ENCODE assay signal across 7 cellular contexts in genomic region chr2:39123436-39123999, GRCh38. TPM values are rescaled to one million over a fixed set of nuclear protein-coding genes. Genes with fewer than 3 reads are reported as not detected.
A peak's percentile ranks its signal among the peaks of the same experiment; 100 is the strongest.
DNase-seq lines count a peak whose midpoint lies in the region; ATAC-seq, FAIRE-seq and TF ChIP-seq lines count a peak whose summit lies in the region.

No MANE protein-coding gene starts in this region.

- FAIRE-seq in H54 (lab: Jason Lieb, UNC), result no peak

- H3K9ac ChIP-seq in HUES48 (ENCODE audit: low read depth, low read length), result peak overlapping the region; percentile 94

- H3K4me1 Mint-ChIP-seq in activated naive CD8-positive, alpha-beta T cell treated with anti-CD3 and anti-CD28 coated beads for 36 hours, result peaks cover 46% of the 10 kb centered on the region
- peaks cover 59 to 67% of the 10 kb centered on the region in 2 donors for H3K4me1 Mint-ChIP-seq in immature natural killer cell
- H3K4me1 Mint-ChIP-seq in stimulated activated naive CD8-positive, alpha-beta T cell treated with anti-CD3 and anti-CD28 coated beads, Interleukin-15, amount 100 ng/mL, for 72 hours, result peaks cover 53% of the 10 kb centered on the region

- DNase-seq in activated naive CD8-positive, alpha-beta T cell treated with anti-CD3 and anti-CD28 coated beads for 36 hours, result no peak
- no peak for DNase-seq in immature natural killer cell
- DNase-seq in stimulated activated naive CD8-positive, alpha-beta T cell treated with anti-CD3 and anti-CD28 coated beads, Interleukin-15, amount 100 ng/mL, for 72 hours, result no peak
- no peak for DNase-seq in H54 (ENCODE audit: insufficient read length, low spot score)
- DNase-seq in Ammon's horn (ENCODE audit: low spot score), result no peak
- DNase-seq in activated CD4-positive, alpha-beta T cell treated with anti-CD3 and anti-CD28 coated beads for 48 hours, result no peak

- TF ChIP-seq POLR2A in H54 (IDR thresholded peaks at IDR 0.05; ENCODE audit: low read depth, low read length), result no peak

- H3K9me3 Mint-ChIP-seq in activated naive CD8-positive, alpha-beta T cell treated with anti-CD3 and anti-CD28 coated beads for 36 hours, result no peaks in the 10 kb centered on the region
- H3K9me3 Mint-ChIP-seq in immature natural killer cell, result no peaks in the 10 kb centered on the region
- H3K9me3 Mint-ChIP-seq in stimulated activated naive CD8-positive, alpha-beta T cell treated with anti-CD3 and anti-CD28 coated beads, Interleukin-15, amount 100 ng/mL, for 72 hours, result no peaks in the 10 kb centered on the region

- ATAC-seq in stimulated activated naive CD8-positive, alpha-beta T cell treated with anti-CD3 and anti-CD28 coated beads, Interleukin-15, amount 100 ng/mL, for 72 hours, result no peak

- H3K27ac Mint-ChIP-seq in activated naive CD8-positive, alpha-beta T cell treated with anti-CD3 and anti-CD28 coated beads for 36 hours, result peak overlapping the region; percentile 96
- peak overlapping the region; percentile 89 to 99 (median 95) for H3K27ac Mint-ChIP-seq in immature natural killer cell
- peak overlapping the region; percentile 86 to 97 for H3K27ac Mint-ChIP-seq in stimulated activated naive CD8-positive, alpha-beta T cell treated with anti-CD3 and anti-CD28 coated beads, Interleukin-15, amount 100 ng/mL, for 72 hours

- no peaks in the 10 kb centered on the region for H3K27me3 ChIP-seq in HUES48 (ENCODE audit: control insufficient read depth, insufficient read depth, low read length)

- peaks cover 21% of the 10 kb centered on the region for H3K36me3 Mint-ChIP-seq in activated naive CD8-positive, alpha-beta T cell treated with anti-CD3 and anti-CD28 coated beads for 36 hours
- no peaks in the 10 kb centered on the region for H3K36me3 Mint-ChIP-seq in immature natural killer cell

- no peaks in the 10 kb centered on the region for H3K36me3 ChIP-seq in HUES48 (ENCODE audit: control insufficient read depth, insufficient read depth, low read length)

- peak overlapping the region; percentile 97 for H3K4me3 Mint-ChIP-seq in activated naive CD8-positive, alpha-beta T cell treated with anti-CD3 and anti-CD28 coated beads for 36 hours
- peak overlapping the region; percentile 86 to 96 (median 94) for H3K4me3 Mint-ChIP-seq in immature natural killer cell
- peak overlapping the region; percentile 78 to 95 for H3K4me3 Mint-ChIP-seq in stimulated activated naive CD8-positive, alpha-beta T cell treated with anti-CD3 and anti-CD28 coated beads, Interleukin-15, amount 100 ng/mL, for 72 hours

- peak overlapping the region; percentile 97 for H3K27ac ChIP-seq in HUES48 (ENCODE audit: low read depth, low read length)

- H3K27me3 Mint-ChIP-seq in activated naive CD8-positive, alpha-beta T cell treated with anti-CD3 and anti-CD28 coated beads for 36 hours, result no peaks in the 10 kb centered on the region
- peaks cover 8 to 18% (median 11%) of the 10 kb centered on the region in 3 donors for H3K27me3 Mint-ChIP-seq in immature natural killer cell (ENCODE audit: low read depth in 3 of 3)
- no peaks in the 10 kb centered on the region for H3K27me3 Mint-ChIP-seq in stimulated activated naive CD8-positive, alpha-beta T cell treated with anti-CD3 and anti-CD28 coated beads, Interleukin-15, amount 100 ng/mL, for 72 hours

- peak overlapping the region; percentile 76 for H3K4me3 ChIP-seq in HUES48 (ENCODE audit: low read depth, low read length)

- H3K4me1 ChIP-seq in HUES48 (ENCODE audit: control insufficient read depth, insufficient read depth, low read length), result peaks cover 20% of the 10 kb centered on the region

- H3K9me3 ChIP-seq in HUES48 (ENCODE audit: control insufficient read depth, insufficient read depth, low read length), result no peaks in the 10 kb centered on the region

RNA-seq across cellular contexts. Expression of gene SOS1, which starts 2.7 kb away (rescaled TPM):
- total RNA-seq in activated naive CD8-positive, alpha-beta T cell treated with anti-CD3 and anti-CD28 coated beads for 36 hours, result 10 to 100 TPM; 36.3 to 41.3 TPM
- polyA plus RNA-seq in immature natural killer cell, result 10 to 100 TPM in 1 of 3 donors, 1 to 10 TPM in 2; 3.6 to 12.8 (median 8.2) TPM
